In genomic region chr4:184420881-184421416, GRCh38 we compare ENCODE assay signal across 9 cellular contexts. TPM values are rescaled to one million over a fixed set of nuclear protein-coding genes. Genes with fewer than 3 reads are reported as not detected.
DNase-seq lines count a peak whose midpoint lies in the region; ATAC-seq, FAIRE-seq and TF ChIP-seq lines count a peak whose summit lies in the region.
"Had no signal": no experiment of that assay in that cellular context is flagged by ENCODE, and none has a peak within 500 bp of the region (broad histone marks: within the 10 kb centered on the region; RNA-seq: fewer than 3 reads in every experiment).

No MANE protein-coding gene starts in this region.

- H2AFZ ChIP-seq in trophoblast cell (ENCODE audit: insufficient read depth, low read length, poor library complexity), result no peak overlapping the region

- FAIRE-seq in urothelium cell line (lab: Jason Lieb, UNC), result no peak

- no peaks in the 10 kb centered on the region for H3K27me3 ChIP-seq in CD8-positive, alpha-beta T cell (ENCODE audit: insufficient read depth, low read length)
- H3K27me3 ChIP-seq in prostate gland (replicated peaks; ENCODE audit: insufficient read depth) (no peaks in the 10 kb centered on the region), trophoblast cell (ENCODE audit: insufficient read depth, low read length) (no peaks in the 10 kb centered on the region)

- H3K4me2 ChIP-seq in trophoblast cell (ENCODE audit: low read length), result no peak overlapping the region

- no peaks in the 10 kb centered on the region for H3K27me3 Mint-ChIP-seq in CD8-positive, alpha-beta T cell (ENCODE audit: low read depth)
- H3K27me3 Mint-ChIP-seq in activated naive CD8-positive, alpha-beta T cell, result no peaks in the 10 kb centered on the region

- H3K36me3 Mint-ChIP-seq in CD8-positive, alpha-beta T cell, result peaks cover 78% of the 10 kb centered on the region
- peaks cover 24% of the 10 kb centered on the region for H3K36me3 Mint-ChIP-seq in activated naive CD8-positive, alpha-beta T cell

- H2BK12ac ChIP-seq in trophoblast cell (ENCODE audit: low read length), result no peak overlapping the region

- H3K9me3 ChIP-seq in CD8-positive, alpha-beta T cell (ENCODE audit: low read length), result no peaks in the 10 kb centered on the region
- H3K9me3 ChIP-seq in prostate gland, result no peaks in the 10 kb centered on the region
- peaks cover 2% of the 10 kb centered on the region for H3K9me3 ChIP-seq in trophoblast cell (ENCODE audit: insufficient read depth, low read depth, low read length)

- peaks cover 7% of the 10 kb centered on the region for H3K9me3 Mint-ChIP-seq in CD8-positive, alpha-beta T cell
- peaks cover 4% of the 10 kb centered on the region for H3K9me3 Mint-ChIP-seq in activated naive CD8-positive, alpha-beta T cell (ENCODE audit: low read depth)

- ATAC-seq in CD8-positive, alpha-beta T cell, result no peak
- peak; percentile 59 for ATAC-seq in GM19397 (IDR thresholded peaks at IDR 0.05; ENCODE audit: unreplicated experiment)
- peak; percentile 50 for ATAC-seq in HG03135 (IDR thresholded peaks at IDR 0.05; ENCODE audit: unreplicated experiment)

- no peak overlapping the region for H4K91ac ChIP-seq in trophoblast cell (ENCODE audit: low read depth, low read length)

- no peak overlapping the region for H2BK120ac ChIP-seq in trophoblast cell (ENCODE audit: insufficient read depth, low read length, poor library complexity)

- TF ChIP-seq POLR2A in prostate gland (IDR thresholded peaks at IDR 0.05), result no peak

- H3K23ac ChIP-seq in trophoblast cell (ENCODE audit: low read length), result no peak overlapping the region

- no peak for DNase-seq in CD8-positive, alpha-beta T cell
- DNase-seq in prostate gland (ENCODE audit: low spot score), result no peak
- no peak for DNase-seq in urothelium cell line (ENCODE audit: low spot score)
- no peak for DNase-seq in trophoblast cell
- no peak for DNase-seq in islet precursor cell
- DNase-seq: hypothalamus had no signal

- peaks cover 33% of the 10 kb centered on the region for H3K4me1 ChIP-seq in CD8-positive, alpha-beta T cell (ENCODE audit: insufficient read depth, low read length)
- H3K4me1 ChIP-seq in prostate gland (replicated peaks) (peaks cover 25% of the 10 kb centered on the region), trophoblast cell (ENCODE audit: control insufficient read depth in 1 of 2, insufficient read depth in 2 of 2, low read length in 2 of 2) (peaks cover 0 to 2% of the 10 kb centered on the region in 2 experiments)

- no peak overlapping the region for H3K4ac ChIP-seq in trophoblast cell (ENCODE audit: low read depth, low read length)

- H2AK5ac ChIP-seq in trophoblast cell (ENCODE audit: low read length), result no peak overlapping the region

- peak overlapping the region; percentile 64 for H3K4me3 Mint-ChIP-seq in CD8-positive, alpha-beta T cell
- peak overlapping the region; percentile 68 for H3K4me3 Mint-ChIP-seq in activated naive CD8-positive, alpha-beta T cell

- intact Hi-C loops in CD8-positive, alpha-beta T cell (cut with DNase I, micrococcal nuclease), result loop anchor here in 1 of 2 experiments (2.0 kb wide), 1 partner anchor 152 kb away; no protein-coding TSS in a partner anchor
- intact Hi-C loops in prostate gland (cut with DNase I), result no loop called here

- no peak overlapping the region for H2BK5ac ChIP-seq in trophoblast cell (ENCODE audit: low read depth, low read length, poor library complexity)

- CTCF ChIA-PET in CD8-positive, alpha-beta T cell (lab: Charles Lee), result no interaction called here

- TF ChIP-seq CTCF in CD8-positive, alpha-beta T cell (IDR thresholded peaks at IDR 0.05), result no peak
- TF ChIP-seq CTCF in prostate gland (IDR thresholded peaks at IDR 0.05), result no peak

- H3K27ac ChIP-seq in CD8-positive, alpha-beta T cell (ENCODE audit: low read depth, low read length), result no peak overlapping the region
- H3K27ac ChIP-seq in prostate gland, result no peak overlapping the region
- H3K27ac ChIP-seq in trophoblast cell (ENCODE audit: low read depth, low read length), result no peak overlapping the region

- peaks cover 8% of the 10 kb centered on the region for H3K36me3 ChIP-seq in CD8-positive, alpha-beta T cell (ENCODE audit: insufficient read depth, low read length)
- H3K36me3 ChIP-seq in prostate gland, result no peaks in the 10 kb centered on the region
- peaks cover 12 to 14% of the 10 kb centered on the region in 2 experiments for H3K36me3 ChIP-seq in trophoblast cell (ENCODE audit: control insufficient read depth in 1 of 2, insufficient read depth in 2 of 2, low read length in 2 of 2)

- 75% methylated on average over 5 of the region's 5 CpGs for WGBS in prostate gland
- no CpG with 5 or more reads among the region's 5 CpGs for WGBS in trophoblast cell (ENCODE audit: extremely low coverage, insufficient coverage, insufficient read length)

- H4K12ac ChIP-seq in trophoblast cell (ENCODE audit: low read depth, low read length), result no peak overlapping the region

- no peak overlapping the region for H3K4me3 ChIP-seq in CD8-positive, alpha-beta T cell (ENCODE audit: low read depth, low read length)
- H3K4me3 ChIP-seq in prostate gland (no peak overlapping the region), trophoblast cell (ENCODE audit: low read depth, low read length) (no peak overlapping the region)

- H3K9ac ChIP-seq in trophoblast cell (ENCODE audit: low read length), result no peak overlapping the region

- no peaks in the 10 kb centered on the region for H3K79me2 ChIP-seq in trophoblast cell (ENCODE audit: control insufficient read depth, insufficient read depth, low read length, poor library complexity)

- H3K27ac Mint-ChIP-seq in CD8-positive, alpha-beta T cell, result peak overlapping the region; percentile 98
- peak overlapping the region; percentile 97 for H3K27ac Mint-ChIP-seq in activated naive CD8-positive, alpha-beta T cell

- H3K14ac ChIP-seq in trophoblast cell (ENCODE audit: low read length), result no peak overlapping the region

- POLR2A ChIA-PET in CD8-positive, alpha-beta T cell (lab: Charles Lee), result interaction anchor here (0.9 to 1.4 kb wide), 2 partner anchors 37 to 54 kb away, joined by 3 to 4 read pairs; no protein-coding TSS in a partner anchor

- peaks cover 71% of the 10 kb centered on the region for H3K4me1 Mint-ChIP-seq in CD8-positive, alpha-beta T cell (ENCODE audit: low read depth)
- peaks cover 72% of the 10 kb centered on the region for H3K4me1 Mint-ChIP-seq in activated naive CD8-positive, alpha-beta T cell (ENCODE audit: low read depth)

- no peaks in the 10 kb centered on the region for H3K79me1 ChIP-seq in trophoblast cell (ENCODE audit: low read length)

- no peak overlapping the region for H3K18ac ChIP-seq in trophoblast cell (ENCODE audit: low read length)

- no peak overlapping the region for H4K8ac ChIP-seq in trophoblast cell (ENCODE audit: low read depth, low read length)

RNA-seq across cellular contexts. Expression of gene IRF2, which starts 53.4 kb away (rescaled TPM):
- total RNA-seq in CD8-positive, alpha-beta T cell, result 1 to 10 TPM; 7.9 to 9.3 TPM
- total RNA-seq in prostate gland, result 10 to 100 TPM; 40.7 to 49.9 TPM
- polyA plus RNA-seq in trophoblast cell (2013), result 5.7 and 5.9 TPM in 2 replicates

Comparison
In these comparisons a context has a peak if more than half of its experiments do, and no peak if none do; other contexts are left out.
1. RNA of gene IRF2, which starts 53.4 kb away (total RNA-seq): 40.7 to 49.9 TPM in prostate gland; 7.9 to 9.3 TPM in CD8-positive, alpha-beta T cell; every median in the first group is over 4 times any median in the second.